8 cellular contexts compared by ENCODE assay signal in genomic region chr10:103350175-103350521, GRCh38.
A peak's percentile ranks its signal among the peaks of the same experiment; 100 is the strongest.
DNase-seq lines count a peak whose midpoint lies in the region; ATAC-seq and TF ChIP-seq lines count a peak whose summit lies in the region.

No MANE protein-coding gene starts in this region.

- POLR2A ChIA-PET in RWPE1 (lab: Yijun Ruan, JAX; ENCODE audit: low non-redundant PET), result interaction anchor here (0.6 kb wide), 1 partner anchor 15 kb away, joined by 3 read pairs; no protein-coding TSS in a partner anchor

- no peak for TF ChIP-seq CTCF in GM12875 (IDR thresholded peaks at IDR 0.05; ENCODE audit: borderline replicate concordance, insufficient read depth, low read depth, low read length)
- TF ChIP-seq CTCF in RWPE1 (conservative IDR thresholded peaks at IDR 0.05; ENCODE audit: low read depth), result no peak
- TF ChIP-seq CTCF in fibroblast of mammary gland (conservative IDR thresholded peaks at IDR 0.05; ENCODE audit: control insufficient read depth, insufficient read depth, low read depth, low read length), result no peak
- no peak for TF ChIP-seq CTCF in retinal pigment epithelial cell (conservative IDR thresholded peaks at IDR 0.05; ENCODE audit: low read depth, low read length)

- H3K4me3 ChIP-seq in GM12875 (ENCODE audit: low read depth, low read length) (peak overlapping the region; percentile 94), fibroblast of mammary gland (ENCODE audit: control insufficient read depth, low read depth, low read length) (peak overlapping the region; percentile 69), retinal pigment epithelial cell (ENCODE audit: low read length) (peak overlapping the region; percentile 70)

- no peak for ATAC-seq in HG02973 (IDR thresholded peaks at IDR 0.05; ENCODE audit: unreplicated experiment)
- no peak for ATAC-seq in HG03571 (IDR thresholded peaks at IDR 0.05; ENCODE audit: unreplicated experiment)

- DNase-seq in RWPE1 (ENCODE audit: low spot score) (no peak), fibroblast of mammary gland (ENCODE audit: low read depth) (no peak), retinal pigment epithelial cell (ENCODE audit: low read depth) (no peak), NCI-H82 (lab: John Stamatoyannopoulos, UW) (no peak)
- no peak for DNase-seq in activated CD4-positive, alpha-beta T cell treated with anti-CD3 and anti-CD28 coated beads for 48 hours

- peak overlapping the region; percentile 77 for H3K27ac ChIP-seq in RWPE1

- CTCF ChIA-PET in RWPE1 (lab: Yijun Ruan, JAX), result no interaction called here
